9 cellular contexts compared by ENCODE assay signal in the genomic region with DNA sequence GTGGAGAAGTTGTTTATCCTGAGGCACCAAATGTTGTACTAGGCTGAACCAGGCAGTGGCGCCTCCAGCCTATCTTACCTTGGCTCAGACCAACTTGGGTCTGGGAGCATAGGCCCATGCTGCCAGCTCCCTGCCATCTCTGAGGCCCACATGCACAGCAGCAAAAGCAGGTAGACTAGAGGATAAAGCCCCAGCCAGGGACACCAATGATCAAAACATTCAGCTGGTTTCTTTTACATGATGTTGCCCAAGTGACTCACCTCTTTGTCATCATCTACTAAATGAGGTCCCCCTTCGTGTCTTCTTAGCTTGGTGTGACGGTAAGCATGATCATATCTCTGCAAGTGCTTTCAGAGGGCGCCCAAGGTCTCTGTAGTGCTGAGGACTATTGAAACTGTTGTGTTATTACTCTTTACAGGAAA.
DNase-seq lines count a peak whose midpoint lies in the region; ATAC-seq and TF ChIP-seq lines count a peak whose summit lies in the region.
"Had no signal": no experiment of that assay in that cellular context is flagged by ENCODE, and none has a peak within 500 bp of the region (broad histone marks: within the 10 kb centered on the region; RNA-seq: fewer than 3 reads in every experiment).

No MANE protein-coding gene starts in this region.

- no peaks in the 10 kb centered on the region for H3K27me3 ChIP-seq in CD4-positive, alpha-beta memory T cell (ENCODE audit: insufficient read depth, low read length)

- POLR2A ChIA-PET in CD4-positive, alpha-beta memory T cell (lab: Charles Lee; ENCODE audit: partially characterized antibody), result no interaction called here

- no peaks in the 10 kb centered on the region for H3K9me3 Mint-ChIP-seq in CD4-positive, alpha-beta memory T cell

- no peak overlapping the region for H3K4me3 Mint-ChIP-seq in CD4-positive, alpha-beta memory T cell

- H3K9me3 ChIP-seq in CD4-positive, alpha-beta memory T cell (ENCODE audit: control insufficient read depth in 1 of 2, low read length in 2 of 2), result no peaks in the 10 kb centered on the region

- H3K36me3 ChIP-seq in CD4-positive, alpha-beta memory T cell (ENCODE audit: insufficient read depth, low read length), result no peaks in the 10 kb centered on the region

- no peak overlapping the region for H3K27ac ChIP-seq in CD4-positive, alpha-beta memory T cell (ENCODE audit: low read depth, low read length)

- TF ChIP-seq CTCF in epithelial cell of esophagus (IDR thresholded peaks at IDR 0.05; ENCODE audit: insufficient read depth, low read depth, low read length, missing control alignments), result no peak

- ATAC-seq in GM18498 (IDR thresholded peaks at IDR 0.05; ENCODE audit: unreplicated experiment) (peak; percentile 78), GM21423 (IDR thresholded peaks at IDR 0.05; ENCODE audit: unreplicated experiment) (peak; percentile 81), HG03558 (IDR thresholded peaks at IDR 0.05; ENCODE audit: extremely low read depth, unreplicated experiment) (peak; percentile 75)

- CTCF ChIA-PET in CD4-positive, alpha-beta memory T cell (lab: Charles Lee; ENCODE audit: partially characterized antibody), result no interaction called here

- H3K4me3 ChIP-seq in epithelial cell of esophagus (ENCODE audit: low read length), result no peak overlapping the region
- H3K4me3 ChIP-seq in CD4-positive, alpha-beta memory T cell (ENCODE audit: low read length in 2 of 2), result no peak overlapping the region

- H3K4me1 Mint-ChIP-seq in CD4-positive, alpha-beta memory T cell, result no peaks in the 10 kb centered on the region

- H3K4me1 ChIP-seq in CD4-positive, alpha-beta memory T cell (ENCODE audit: insufficient read depth, low read length), result no peaks in the 10 kb centered on the region

- DNase-seq in epithelial cell of esophagus (ENCODE audit: low read depth) (peak; percentile 45), putamen (ENCODE audit: low spot score) (no peak), occipital lobe (lab: John Stamatoyannopoulos, UW) (no peak), NOMO-1 treated with DMSO at 0.1 percent for 48 hours (lab: John Stamatoyannopoulos, UW; ENCODE audit: unreplicated experiment) (no peak)
- DNase-seq in CD4-positive, alpha-beta memory T cell, result no peak
- DNase-seq: effector CD8-positive, alpha-beta T cell had no signal

- H3K27ac Mint-ChIP-seq in CD4-positive, alpha-beta memory T cell, result no peak overlapping the region

- intact Hi-C loops in CD4-positive, alpha-beta memory T cell (cut with micrococcal nuclease), result no loop called here

- H3K27me3 Mint-ChIP-seq in CD4-positive, alpha-beta memory T cell, result peaks cover 8 to 13% of the 10 kb centered on the region in 2 donors

- no peaks in the 10 kb centered on the region for H3K36me3 Mint-ChIP-seq in CD4-positive, alpha-beta memory T cell
